ENCODE assay signal across 12 cellular contexts in genomic region chr1:84090447-84091244, GRCh38. TPM values are rescaled to one million over a fixed set of nuclear protein-coding genes. Genes with fewer than 3 reads are reported as not detected.
DNase-seq lines count a peak whose midpoint lies in the region; ATAC-seq, FAIRE-seq and TF ChIP-seq lines count a peak whose summit lies in the region.
"Had no signal": no experiment of that assay in that cellular context is flagged by ENCODE, and none has a peak within 500 bp of the region (broad histone marks: within the 10 kb centered on the region; RNA-seq: fewer than 3 reads in every experiment).

No MANE protein-coding gene starts in this region.

- no peak for DNase-seq in GM12891 (ENCODE audit: insufficient read length, low spot score)
- peak; percentile 44 to 50 (median 47) for DNase-seq in immature natural killer cell
- DNase-seq in NCI-H1092 treated with DMSO at 0.1 percent for 48 hours (lab: John Stamatoyannopoulos, UW), result no peak
- no peak for DNase-seq in OCI-M2 (lab: John Stamatoyannopoulos, UW; ENCODE audit: unreplicated experiment)
- DNase-seq in NCI-H1417 treated with DMSO at 0.1 percent for 48 hours (lab: John Stamatoyannopoulos, UW), result no peak
- DNase-seq: pancreas, SHP77, testis had no signal

- ATAC-seq in GM21515 (IDR thresholded peaks at IDR 0.05; ENCODE audit: unreplicated experiment), result peak; percentile 65
- no peak for ATAC-seq in HG02970 (IDR thresholded peaks at IDR 0.05; ENCODE audit: low FRiP score, unreplicated experiment)

- H3K36me3 Mint-ChIP-seq in IgD-negative memory B cell (peaks cover 3% of the 10 kb centered on the region), immature natural killer cell (no peaks in the 10 kb centered on the region)

- peak overlapping the region; percentile 27 to 87 (median 76) for H3K4me3 Mint-ChIP-seq in IgD-negative memory B cell
- H3K4me3 Mint-ChIP-seq in immature natural killer cell, result peak overlapping the region; percentile 77 to 97 (median 86)

- no peak for TF ChIP-seq POLR2A in GM12891 (IDR thresholded peaks at IDR 0.05; ENCODE audit: low read depth, low read length)

- H3K9me3 Mint-ChIP-seq in IgD-negative memory B cell (no peaks in the 10 kb centered on the region), immature natural killer cell (no peaks in the 10 kb centered on the region)

- peak; percentile 83 for FAIRE-seq in GM12891 (lab: Jason Lieb, UNC)
- FAIRE-seq: colon, pancreas had no signal

- H3K4me1 Mint-ChIP-seq in IgD-negative memory B cell (peaks cover 9 to 15% (median 15%) of the 10 kb centered on the region in 3 donors), immature natural killer cell (peaks cover 18 to 26% of the 10 kb centered on the region in 2 donors)

- H3K27me3 Mint-ChIP-seq in IgD-negative memory B cell, result no peaks in the 10 kb centered on the region
- peaks cover 0 to 2% (median 0%) of the 10 kb centered on the region in 3 donors for H3K27me3 Mint-ChIP-seq in immature natural killer cell (ENCODE audit: low read depth in 3 of 3)

- H3K27ac Mint-ChIP-seq in IgD-negative memory B cell, result peak overlapping the region; percentile 32 to 47 (median 36)
- peak overlapping the region; percentile 82 to 96 (median 92) for H3K27ac Mint-ChIP-seq in immature natural killer cell

TF ChIP-seq in GM12891, 5 proteins besides CTCF, POLR2A, EP300 and RAD21:
- TF ChIP-seq TAF1 (IDR thresholded peaks at IDR 0.05; ENCODE audit: low read depth, low read length), result no peak
- TF ChIP-seq SPI1 (IDR thresholded peaks at IDR 0.05; ENCODE audit: low read depth, low read length), result no peak
- TF ChIP-seq PAX5 (IDR thresholded peaks at IDR 0.05; ENCODE audit: insufficient read depth, low read length, severe bottlenecking), result no peak
- no peak for TF ChIP-seq POLR2AphosphoS5 (IDR thresholded peaks at IDR 0.05; ENCODE audit: low read depth, low read length)
- no peak for TF ChIP-seq POU2F2 (IDR thresholded peaks at IDR 0.05; ENCODE audit: low read depth, low read length)

RNA-seq across cellular contexts. Expression of gene PRKACB, which starts 53.4 kb away (rescaled TPM):
- 3.8 TPM for polyA plus RNA-seq in GM12891 (2012; ENCODE audit: low read depth, missing spikeins)
- 62.5 TPM for polyA plus RNA-seq in IgD-negative memory B cell
- polyA plus RNA-seq in immature natural killer cell, result 100 to 1,000 TPM; 129 to 147 (median 131) TPM

Comparison
In these comparisons a context has a peak if more than half of its experiments do, and no peak if none do; other contexts are left out.
1. DNase-seq: peak in immature natural killer cell (3 of 3); none in GM12891 (single experiment), NCI-H1092 treated with DMSO at 0.1 percent for 48 hours (single experiment), OCI-M2 (single experiment) and NCI-H1417 treated with DMSO at 0.1 percent for 48 hours (single experiment).